9 cellular contexts compared by ENCODE assay signal in the genomic region with DNA sequence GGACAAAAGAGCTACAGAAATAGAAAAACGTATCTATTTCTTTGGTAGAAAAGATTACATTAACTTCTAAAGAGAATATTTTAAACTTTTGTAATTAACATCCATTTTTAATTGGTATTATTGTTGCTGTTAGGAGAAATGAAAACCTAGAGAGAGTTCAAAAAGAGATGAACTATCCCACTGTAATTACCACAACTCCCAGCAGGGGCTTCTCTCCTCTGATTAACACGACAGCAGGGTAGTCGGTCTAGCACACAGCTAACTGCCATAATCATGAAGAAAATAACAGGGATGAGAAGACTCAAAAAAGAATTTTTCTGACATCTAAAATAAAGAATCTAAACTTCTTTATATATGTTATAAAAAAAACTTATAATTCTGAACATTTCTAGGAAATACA.
A peak's percentile ranks its signal among the peaks of the same experiment; 100 is the strongest.
DNase-seq lines count a peak whose midpoint lies in the region; ATAC-seq, FAIRE-seq and TF ChIP-seq lines count a peak whose summit lies in the region.
"Had no signal": no experiment of that assay in that cellular context is flagged by ENCODE, and none has a peak within 500 bp of the region (broad histone marks: within the 10 kb centered on the region; RNA-seq: fewer than 3 reads in every experiment).

No MANE protein-coding gene starts in this region.

- no peaks in the 10 kb centered on the region for H3K9me3 ChIP-seq in suprapubic skin

- WGBS in suprapubic skin: 30% methylated on average over 3 of the region's 3 CpGs

- no peak for TF ChIP-seq POLR2A in suprapubic skin (IDR thresholded peaks at IDR 0.05)

- H3K4me3 ChIP-seq in AG10803 (ENCODE audit: low read length) (no peak overlapping the region), suprapubic skin (no peak overlapping the region)

- H3K36me3 ChIP-seq in suprapubic skin: no peaks in the 10 kb centered on the region

- FAIRE-seq in HTR-8/SVneo (lab: Jason Lieb, UNC): no peak

- no peak for TF ChIP-seq EP300 in suprapubic skin (IDR thresholded peaks at IDR 0.05)

- ATAC-seq in foreskin keratinocyte (peak; percentile 79), HG03139 (IDR thresholded peaks at IDR 0.05; ENCODE audit: unreplicated experiment) (no peak), GM19328 (IDR thresholded peaks at IDR 0.05; ENCODE audit: unreplicated experiment) (no peak)
- ATAC-seq: naive thymus-derived CD4-positive, alpha-beta T cell had no signal

- DNase-seq in AG10803 (ENCODE audit: low read depth) (peak; percentile 9), HTR-8/SVneo (ENCODE audit: insufficient read length, low spot score) (peak; percentile 62), RPMI7951 (ENCODE audit: low read depth) (peak; percentile 58), foreskin keratinocyte (peak in 1 of 2 donors; percentile 7), suprapubic skin (ENCODE audit: low spot score in 2 of 2) (no peak), T-helper 2 cell (no peak)
- DNase-seq: naive thymus-derived CD4-positive, alpha-beta T cell had no signal

- H3K27me3 ChIP-seq in foreskin keratinocyte (no peaks in the 10 kb centered on the region), suprapubic skin (no peaks in the 10 kb centered on the region)

- H3K4me1 ChIP-seq in foreskin keratinocyte (no peaks in the 10 kb centered on the region), suprapubic skin (no peaks in the 10 kb centered on the region)

- TF ChIP-seq CTCF in AG10803 (conservative IDR thresholded peaks at IDR 0.05; ENCODE audit: low read length) (peak; percentile 57), foreskin keratinocyte (conservative IDR thresholded peaks at IDR 0.05) (peak; percentile 62), suprapubic skin (IDR thresholded peaks at IDR 0.05) (peak in 1 of 2 donors; percentile 27)

- H3K27ac ChIP-seq in foreskin keratinocyte (no peak overlapping the region), suprapubic skin (no peak overlapping the region)

Comparison
In these comparisons a context has a peak if more than half of its experiments do, and no peak if none do; other contexts are left out.
1. DNase-seq: peak in AG10803 (single experiment), HTR-8/SVneo (single experiment) and RPMI7951 (single experiment); none in suprapubic skin (0 of 2) and T-helper 2 cell (0 of 5).